In the genomic region with DNA sequence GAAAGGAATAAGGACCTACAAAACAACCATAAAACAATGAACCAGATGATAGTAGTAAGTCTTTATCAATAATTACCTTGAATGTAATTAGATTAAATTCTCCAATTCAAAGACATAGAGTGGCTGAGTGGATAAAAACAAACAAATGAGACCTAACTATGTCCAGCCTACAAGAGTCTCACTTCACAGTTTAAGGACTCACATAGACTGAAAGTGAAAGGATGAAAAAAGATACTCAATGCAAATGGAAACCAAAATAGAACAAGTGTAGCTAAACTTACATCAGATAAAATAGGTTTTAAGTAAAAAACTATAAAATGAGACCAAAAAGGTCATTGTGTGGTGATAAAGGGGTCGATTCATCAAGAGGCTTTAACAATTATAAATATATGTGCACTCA, we compare ENCODE assay signal across 16 cellular contexts. TPM values are rescaled to one million over a fixed set of nuclear protein-coding genes. Genes with fewer than 3 reads are reported as not detected.
DNase-seq lines count a peak whose midpoint lies in the region; ATAC-seq, FAIRE-seq and TF ChIP-seq lines count a peak whose summit lies in the region.
"Had no signal": no experiment of that assay in that cellular context is flagged by ENCODE, and none has a peak within 500 bp of the region (broad histone marks: within the 10 kb centered on the region; RNA-seq: fewer than 3 reads in every experiment).

No MANE protein-coding gene starts in this region.

- H2AFZ ChIP-seq in MM.1S (ENCODE audit: low read length) = no peak overlapping the region

- ATAC-seq in GM19035 (IDR thresholded peaks at IDR 0.05; ENCODE audit: unreplicated experiment) (peak; percentile 78), GM21723 (IDR thresholded peaks at IDR 0.05; ENCODE audit: unreplicated experiment) (peak; percentile 83), HG03060 (IDR thresholded peaks at IDR 0.05; ENCODE audit: low read depth, unreplicated experiment) (peak; percentile 84), pancreas (no peak)

- H3K9me2 ChIP-seq in MM.1S (replicated peaks; ENCODE audit: insufficient read depth, low read length) = no peaks in the 10 kb centered on the region

- TF ChIP-seq CTCF in MM.1S (IDR thresholded peaks at IDR 0.05; ENCODE audit: low read length) (no peak), pancreas (IDR thresholded peaks at IDR 0.05) (no peak)

- H4K20me1 ChIP-seq in MM.1S (ENCODE audit: insufficient read depth, low read length) = no peaks in the 10 kb centered on the region
- H4K20me1 ChIP-seq: BLaER1 treated with 17β-estradiol and CSF1 and Interleukin-3, amounts not matched to agents 10 nM and 100 nM had no signal

- no peaks in the 10 kb centered on the region for H3K9me3 ChIP-seq in MM.1S (replicated peaks; ENCODE audit: insufficient read depth, low read length)
- no peaks in the 10 kb centered on the region for H3K9me3 ChIP-seq in pancreas

- no peak overlapping the region for H3K27ac ChIP-seq in MM.1S (ENCODE audit: low read length)
- H3K27ac ChIP-seq in pancreas = no peak overlapping the region
- H3K27ac ChIP-seq: BLaER1 treated with 17β-estradiol and CSF1 and Interleukin-3, amounts not matched to agents 10 nM and 100 nM; SJCRH30; thoracic aorta had no signal

- H3K9ac ChIP-seq in MM.1S (ENCODE audit: low read length) = no peak overlapping the region
- H3K9ac ChIP-seq: BLaER1 treated with 17β-estradiol and CSF1 and Interleukin-3, amounts not matched to agents 10 nM and 100 nM had no signal

- intact Hi-C loops in pancreas (cut with DNase I) = no loop called here

- no peaks in the 10 kb centered on the region for H3K27me3 ChIP-seq in MM.1S (replicated peaks; ENCODE audit: insufficient read depth, low read length)
- H3K27me3 ChIP-seq in pancreas = peaks cover 0 to 4% (median 0%) of the 10 kb centered on the region in 4 donors
- H3K27me3 ChIP-seq: BLaER1 treated with 17β-estradiol and CSF1 and Interleukin-3, amounts not matched to agents 10 nM and 100 nM; SJCRH30 had no signal

- peak overlapping the region; percentile 19; the same call in 1 of the 2 replicates for H3K4me2 ChIP-seq in MM.1S (ENCODE audit: low read depth, low read length)
- H3K4me2 ChIP-seq: BLaER1 treated with 17β-estradiol and CSF1 and Interleukin-3, amounts not matched to agents 10 nM and 100 nM had no signal

- no peak for FAIRE-seq in pancreas (lab: Jason Lieb, UNC)

- DNase-seq in MM.1S = peak; percentile 72
- no peak for DNase-seq in activated CD4-positive, alpha-beta T cell treated with anti-CD3 and anti-CD28 coated beads, Interleukin-2, amount 50 U/mL, for 1 hour
- no peak for DNase-seq in pancreas
- DNase-seq in stimulated activated CD8-positive, alpha-beta memory T cell treated with anti-CD3 and anti-CD28 coated beads, Interleukin-4, amount 100 ng/mL, for 48 hours = no peak
- no peak for DNase-seq in AG08396 (ENCODE audit: low spot score)
- DNase-seq: activated gamma-delta T cell; effector CD8-positive, alpha-beta T cell; foreskin fibroblast; NCI-H187; NCI-H526 treated with DMSO at 0.1 percent for 48 hours; SJCRH30 had no signal

- no peak overlapping the region for H3K4me3 ChIP-seq in MM.1S (ENCODE audit: low read length)
- no peak overlapping the region for H3K4me3 ChIP-seq in pancreas
- H3K4me3 ChIP-seq: BLaER1 treated with 17β-estradiol and CSF1 and Interleukin-3, amounts not matched to agents 10 nM and 100 nM; SJCRH30; thoracic aorta had no signal

- H3K36me3 ChIP-seq in MM.1S (replicated peaks; ENCODE audit: insufficient read depth, low read length) (no peaks in the 10 kb centered on the region), pancreas (peaks cover 0 to 2% (median 0%) of the 10 kb centered on the region in 3 donors)
- H3K36me3 ChIP-seq: BLaER1 treated with 17β-estradiol and CSF1 and Interleukin-3, amounts not matched to agents 10 nM and 100 nM; SJCRH30; thoracic aorta had no signal

- WGBS in pancreas, 2 donors = 81 to 93% methylated on average over 1 of the region's 1 CpG

- H3K4me1 ChIP-seq in MM.1S (ENCODE audit: low read length) (peaks cover 19% of the 10 kb centered on the region), pancreas (no peaks in the 10 kb centered on the region)
- H3K4me1 ChIP-seq: BLaER1 treated with 17β-estradiol and CSF1 and Interleukin-3, amounts not matched to agents 10 nM and 100 nM; SJCRH30 had no signal

- H3F3A ChIP-seq in MM.1S (ENCODE audit: insufficient read depth, low read length) = no peaks in the 10 kb centered on the region

- H3K79me2 ChIP-seq in MM.1S (ENCODE audit: low read length) = no peaks in the 10 kb centered on the region

RNA-seq across cellular contexts. Expression of a gene that starts 21.9 kb away (rescaled TPM):
- under 1 TPM; 0.12 to 0.31 (median 0.19) TPM for total RNA-seq in pancreas
- under 1 TPM; 0.26 to 0.30 TPM for polyA plus RNA-seq in pancreas
- total RNA-seq: SJCRH30, thoracic aorta had no signal

RNA-seq across cellular contexts. Expression of a gene that starts 57.1 kb away (rescaled TPM):
- total RNA-seq in pancreas = 10 to 100 TPM in 4 of 6 donors, 1 to 10 TPM in 2; 8.6 to 20.9 (median 13.3) TPM
- 10 to 100 TPM in 1 of 2 donors, 1 to 10 TPM in 1; 9.2 to 14.9 TPM for polyA plus RNA-seq in pancreas

Comparison
In these comparisons a context has a peak if more than half of its experiments do, and no peak if none do; other contexts are left out.
1. ATAC-seq: peak in GM19035 (single experiment), GM21723 (single experiment) and HG03060 (single experiment); none in pancreas (0 of 4).